10 cellular contexts compared by ENCODE assay signal in genomic region chr10:69961168-69961863, GRCh38.
DNase-seq lines count a peak whose midpoint lies in the region; TF ChIP-seq lines count a peak whose summit lies in the region.
"Had no signal": no experiment of that assay in that cellular context is flagged by ENCODE, and none has a peak within 500 bp of the region (broad histone marks: within the 10 kb centered on the region; RNA-seq: fewer than 3 reads in every experiment).

No MANE protein-coding gene starts in this region.

- no peak overlapping the region for H3K27ac ChIP-seq in PC-9
- no peak overlapping the region for H3K27ac ChIP-seq in smooth muscle cell (ENCODE audit: low read depth)
- H3K27ac ChIP-seq: adrenal gland had no signal

- H3K27me3 ChIP-seq in PC-9 (ENCODE audit: insufficient read depth, low read depth) (peaks cover 32% of the 10 kb centered on the region), smooth muscle cell (ENCODE audit: low read depth) (peaks cover 26% of the 10 kb centered on the region)
- H3K27me3 ChIP-seq: adrenal gland had no signal

- no peaks in the 10 kb centered on the region for H3K4me1 ChIP-seq in PC-9 (replicated peaks; ENCODE audit: insufficient read depth)
- H3K4me1 ChIP-seq in smooth muscle cell (ENCODE audit: low read depth): no peaks in the 10 kb centered on the region
- H3K4me1 ChIP-seq: adrenal gland had no signal

- CTCF ChIA-PET in PC-9 (lab: Charles Lee): interaction anchor here (0.6 kb wide), 1 partner anchor 170 kb away, joined by 3 read pairs; no protein-coding TSS in a partner anchor

- no peak overlapping the region for H2AFZ ChIP-seq in PC-9
- no peak overlapping the region for H2AFZ ChIP-seq in smooth muscle cell (ENCODE audit: low read depth)

- no peaks in the 10 kb centered on the region for H3K79me2 ChIP-seq in PC-9 (ENCODE audit: low read depth)
- H3K79me2 ChIP-seq in smooth muscle cell (ENCODE audit: low read depth): no peaks in the 10 kb centered on the region

- H3K9me3 ChIP-seq in PC-9 (ENCODE audit: insufficient read depth, low read depth): no peaks in the 10 kb centered on the region
- H3K9me3 ChIP-seq in smooth muscle cell (replicated peaks; ENCODE audit: low read depth): no peaks in the 10 kb centered on the region
- H3K9me3 ChIP-seq: adrenal gland had no signal

- WGBS in smooth muscle cell (ENCODE audit: low lambda C conversion rate): 81% methylated on average over 12 of the region's 12 CpGs

- no peaks in the 10 kb centered on the region for H3K9me2 ChIP-seq in PC-9 (ENCODE audit: insufficient read depth)

- H3K36me3 ChIP-seq in PC-9 (ENCODE audit: low read depth): no peaks in the 10 kb centered on the region
- H3K36me3 ChIP-seq in smooth muscle cell (ENCODE audit: low read depth): no peaks in the 10 kb centered on the region
- H3K36me3 ChIP-seq: adrenal gland had no signal

- H4K20me1 ChIP-seq in PC-9 (ENCODE audit: insufficient read depth) (no peaks in the 10 kb centered on the region), smooth muscle cell (ENCODE audit: low read depth) (no peaks in the 10 kb centered on the region)

- no peak overlapping the region for H3K9ac ChIP-seq in smooth muscle cell (ENCODE audit: low read depth)

- no TSS peak for BruUV-seq in PC-9 (replicated peaks; lab: Mats Ljungman, UMichigan)

- H3K4me3 ChIP-seq in PC-9 (no peak overlapping the region), foreskin fibroblast (ENCODE audit: low read depth in 1 of 2, low read length in 2 of 2) (no peak overlapping the region), smooth muscle cell (no peak overlapping the region)
- H3K4me3 ChIP-seq: adrenal gland had no signal

- intact Hi-C loops in PC-9 (cut with micrococcal nuclease; ENCODE audit: unreplicated experiment): no loop called here

- H3K4me2 ChIP-seq in PC-9 (no peak overlapping the region), smooth muscle cell (no peak overlapping the region)

- H3F3A ChIP-seq in PC-9 (ENCODE audit: insufficient read depth, low read depth) (no peaks in the 10 kb centered on the region), smooth muscle cell (ENCODE audit: low read depth) (no peaks in the 10 kb centered on the region)

- TF ChIP-seq CTCF in PC-9 (conservative IDR thresholded peaks at IDR 0.05) (peak; percentile 58), foreskin fibroblast (IDR thresholded peaks at IDR 0.05; ENCODE audit: low read depth, low read length) (peak; percentile 31), smooth muscle cell (IDR thresholded peaks at IDR 0.05; ENCODE audit: borderline replicate concordance, insufficient read depth, poor library complexity, severe bottlenecking) (peak; percentile 27)

- POLR2A ChIA-PET in PC-9 (lab: Charles Lee; ENCODE audit: unreplicated experiment): no interaction called here

- peak; percentile 39 for DNase-seq in DMS153 treated with DMSO at 0.1 percent for 48 hours (lab: John Stamatoyannopoulos, UW; ENCODE audit: unreplicated experiment)
- DNase-seq in DMS153 (lab: John Stamatoyannopoulos, UW): no peak
- DNase-seq in PC-9: no peak
- DNase-seq in foreskin fibroblast: no peak
- DNase-seq in smooth muscle cell (lab: John Stamatoyannopoulos, UW; ENCODE audit: unreplicated experiment): no peak
- no peak for DNase-seq in activated T-cell treated with anti-CD3 and anti-CD28 coated beads, Interleukin-2, amount 50 U/mL, for 1 hour
- no peak for DNase-seq in stimulated activated CD4-positive, alpha-beta T cell treated with anti-CD3 and anti-CD28 coated beads, Interleukin-4, amount 100 ng/mL, for 1 hour
- no peak for DNase-seq in HuH-7.5 (ENCODE audit: low spot score)
- DNase-seq: T-helper 1 cell had no signal
